Comparison of ENCODE assay signal across 2 cellular contexts in genomic region chr3:196159526-196159925, GRCh38.
TF ChIP-seq lines count a peak whose summit lies in the region.

No MANE protein-coding gene starts in this region.

TF ChIP-seq in HCT116, 20 proteins besides CTCF, POLR2A, EP300 and RAD21 (continued from another document):
- no peak for TF ChIP-seq ZBTB33 (IDR thresholded peaks at IDR 0.05; ENCODE audit: extremely low read depth, insufficient replicate concordance, low read length)
- TF ChIP-seq EGR1 (IDR thresholded peaks at IDR 0.05; ENCODE audit: low read depth): no peak
- no peak for TF ChIP-seq SIN3A (IDR thresholded peaks at IDR 0.05; ENCODE audit: low read depth)
- TF ChIP-seq EZH2phosphoT487 (IDR thresholded peaks at IDR 0.05; ENCODE audit: borderline replicate concordance): no peak

TF ChIP-seq in WTC11, 78 proteins besides CTCF, POLR2A, EP300 and RAD21 (continued from another document):
- no peak for TF ChIP-seq PRDM15 (CRISPR knock-in tag; IDR thresholded peaks at IDR 0.05)
- TF ChIP-seq E2F5 (CRISPR knock-in tag; IDR thresholded peaks at IDR 0.05): no peak
- no peak for TF ChIP-seq OVOL2 (CRISPR knock-in tag; IDR thresholded peaks at IDR 0.05; ENCODE audit: borderline replicate concordance)
- no peak for TF ChIP-seq ESRRA (CRISPR knock-in tag; IDR thresholded peaks at IDR 0.05; ENCODE audit: borderline replicate concordance)
- TF ChIP-seq ARID4B (CRISPR knock-in tag; IDR thresholded peaks at IDR 0.05; ENCODE audit: borderline replicate concordance): no peak
- no peak for TF ChIP-seq ZNF396 (CRISPR knock-in tag; IDR thresholded peaks at IDR 0.05; ENCODE audit: borderline replicate concordance)
- TF ChIP-seq CREB1 (CRISPR knock-in tag; IDR thresholded peaks at IDR 0.05): no peak
- TF ChIP-seq GRHL2 (CRISPR knock-in tag; IDR thresholded peaks at IDR 0.05; ENCODE audit: insufficient replicate concordance, severe bottlenecking): no peak
- TF ChIP-seq ZNF263 (CRISPR knock-in tag; IDR thresholded peaks at IDR 0.05; ENCODE audit: low read depth): no peak
- TF ChIP-seq ZMAT4 (CRISPR knock-in tag; IDR thresholded peaks at IDR 0.05): no peak
- TF ChIP-seq ATF1 (CRISPR knock-in tag; IDR thresholded peaks at IDR 0.05): no peak
- TF ChIP-seq ZNF317 (CRISPR knock-in tag; IDR thresholded peaks at IDR 0.05; ENCODE audit: borderline replicate concordance, low read depth): no peak
- no peak for TF ChIP-seq USF1 (CRISPR knock-in tag; IDR thresholded peaks at IDR 0.05)
